Comparison of ENCODE assay signal across 2 cellular contexts in genomic region chr15:31256385-31257265, GRCh38.
TF ChIP-seq lines count a peak whose summit lies in the region.

No MANE protein-coding gene starts in this region.

TF ChIP-seq in GM12878, 131 proteins besides CTCF, POLR2A, EP300 and RAD21:
- TF ChIP-seq PRDM15 (CRISPR knock-in tag; IDR thresholded peaks at IDR 0.05) = no peak
- 0 out of 2 replicates have a peak, but pooled peaks have one; percentile 12 for TF ChIP-seq IRF4 (IDR thresholded peaks at IDR 0.05; ENCODE audit: low read depth, low read length)
- 0 out of 2 replicates have a peak, but pooled peaks have one; percentile 43 for TF ChIP-seq TCF12 (IDR thresholded peaks at IDR 0.05; ENCODE audit: low read depth, low read length)
- peak; percentile 49; the same call in 1 of the 2 replicates for TF ChIP-seq ZNF687 (IDR thresholded peaks at IDR 0.05)

TF ChIP-seq in GM23338, 12 proteins besides CTCF, POLR2A, EP300 and RAD21 (continued from another document):
- no peak for TF ChIP-seq ZNF462 (CRISPR knock-in tag; IDR thresholded peaks at IDR 0.05)
- no peak for TF ChIP-seq ZNF331 (CRISPR knock-in tag; IDR thresholded peaks at IDR 0.05; ENCODE audit: low read depth)
- no peak for TF ChIP-seq POLR2AphosphoS5 (IDR thresholded peaks at IDR 0.05; ENCODE audit: low read depth)
- no peak for TF ChIP-seq REST (IDR thresholded peaks at IDR 0.05; ENCODE audit: unreplicated experiment)
